Comparison of ENCODE assay signal across 27 cellular contexts in genomic region chr6:81656231-81656630, GRCh38.
"Had no signal": no experiment of that assay in that cellular context is flagged by ENCODE, and none has a peak within 500 bp of the region (broad histone marks: within the 10 kb centered on the region; RNA-seq: fewer than 3 reads in every experiment).

No MANE protein-coding gene starts in this region.

- H3K27ac ChIP-seq: stomach, suprapubic skin, testis, thoracic aorta, thyroid gland, tibial artery, tibial nerve, transverse colon, upper lobe of left lung, upper lobe of right lung, uterus, vagina had no signal

- H3K4me1 ChIP-seq: stomach, suprapubic skin, testis, tibial artery, tibial nerve, transverse colon, upper lobe of left lung, upper lobe of right lung, uterus, vagina had no signal

- H3K9me3 ChIP-seq: stomach, suprapubic skin, testis, thoracic aorta, thyroid gland, tibial artery, tibial nerve, transverse colon, upper lobe of left lung, upper lobe of right lung, uterus, vagina had no signal

- H3K4me3 ChIP-seq: stomach, suprapubic skin, testis, thoracic aorta, thyroid gland, tibial artery, tibial nerve, transverse colon, upper lobe of left lung, upper lobe of right lung, uterus, vagina had no signal

- DNase-seq: stimulated activated CD4-positive, alpha-beta T cell treated with anti-CD3 and anti-CD28 coated beads, Interleukin-2, amount 100 ng/mL, for 48 hours; stimulated activated CD4-positive, alpha-beta T cell treated with anti-CD3 and anti-CD28 coated beads, Interleukin-4, amount 100 ng/mL, for 1 hour; stimulated activated CD4-positive, alpha-beta T cell treated with anti-CD3 and anti-CD28 coated beads, Interleukin-4, amount 100 ng/mL, for 24 hours; stimulated activated CD4-positive, alpha-beta T cell treated with anti-CD3 and anti-CD28 coated beads, Interleukin-4, amount 100 ng/mL, for 4 hours; stimulated activated CD8-positive, alpha-beta memory T cell treated with anti-CD3 and anti-CD28 coated beads, Interleukin-4, amount 100 ng/mL, for 48 hours; stimulated activated naive B cell treated with anti-CD40 and anti-IgM and Interleukin-4, amounts not matched to agents 10 μg/mL and 1 μg/mL and 100 μg/mL, for 72 hours; stimulated activated naive CD4-positive, alpha-beta T cell; stimulated activated naive CD4-positive, alpha-beta T cell treated with Interleukin-2 at 50 U/mL for 16 hours; stimulated activated naive CD8-positive, alpha-beta T cell treated with anti-CD3 and anti-CD28 coated beads, Interleukin-15, amount 100 ng/mL, for 72 hours; stimulated activated naive CD8-positive, alpha-beta T cell treated with anti-CD3 and anti-CD28 coated beads, Interleukin-15, Interleukin-2, amounts not matched to agents 100 U/mL and 50 U/mL, for 24 hours; stomach; substantia nigra; testis; thyroid gland; tibial artery; transverse colon; trophoblast cell; upper lobe of left lung; upper lobe of right lung; uterus had no signal

- ATAC-seq: stimulated activated effector memory CD8-positive, alpha-beta T cell treated with anti-CD3 and anti-CD28 coated beads, Interleukin-12 subunit alpha, Interleukin-12 subunit beta, amount 100 ng/mL, for 72 hours; stimulated activated memory B cell treated with anti-CD40 and anti-IgM and Interleukin-4, amounts not matched to agents 10 μg/mL and 1 μg/mL and 100 μg/mL, for 72 hours; stimulated activated naive B cell treated with anti-CD40 and anti-IgM and Interleukin-4, amounts not matched to agents 10 μg/mL and 1 μg/mL and 100 μg/mL, for 72 hours; stimulated activated naive CD8-positive, alpha-beta T cell treated with anti-CD3 and anti-CD28 coated beads, Interleukin-15, amount 100 ng/mL, for 72 hours; stimulated activated naive CD8-positive, alpha-beta T cell treated with anti-CD3 and anti-CD28 coated beads, Interleukin-15, Interleukin-2, amounts not matched to agents 100 U/mL and 50 U/mL, for 24 hours; upper lobe of right lung had no signal

- H3K27me3 ChIP-seq: stomach, suprapubic skin, testis, thyroid gland, tibial artery, tibial nerve, transverse colon, upper lobe of left lung, upper lobe of right lung, uterus, vagina had no signal

- FAIRE-seq: urothelium cell line had no signal

- H3K36me3 ChIP-seq: stomach, suprapubic skin, thoracic aorta, thyroid gland, tibial artery, transverse colon, upper lobe of left lung, upper lobe of right lung, uterus, vagina had no signal
